ENCODE assay signal across 1 cellular context in the genomic region with DNA sequence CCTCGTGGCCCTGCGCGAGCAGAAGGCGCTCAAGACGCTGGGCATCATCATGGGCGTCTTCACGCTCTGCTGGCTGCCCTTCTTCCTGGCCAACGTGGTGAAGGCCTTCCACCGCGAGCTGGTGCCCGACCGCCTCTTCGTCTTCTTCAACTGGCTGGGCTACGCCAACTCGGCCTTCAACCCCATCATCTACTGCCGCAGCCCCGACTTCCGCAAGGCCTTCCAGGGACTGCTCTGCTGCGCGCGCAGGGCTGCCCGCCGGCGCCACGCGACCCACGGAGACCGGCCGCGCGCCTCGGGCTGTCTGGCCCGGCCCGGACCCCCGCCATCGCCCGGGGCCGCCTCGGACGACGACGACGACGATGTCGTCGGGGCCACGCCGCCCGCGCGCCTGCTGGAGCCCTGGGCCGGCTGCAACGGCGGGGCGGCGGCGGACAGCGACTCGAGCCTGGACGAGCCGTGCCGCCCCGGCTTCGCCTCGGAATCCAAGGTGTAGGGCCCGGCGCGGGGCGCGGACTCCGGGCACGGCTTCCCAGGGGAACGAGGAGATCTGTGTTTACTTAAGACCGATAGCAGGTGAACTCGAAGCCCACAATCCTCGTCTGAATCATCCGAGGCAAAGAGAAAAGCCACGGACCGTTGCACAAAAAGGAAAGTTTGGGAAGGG.
TF ChIP-seq lines count a peak whose summit lies in the region.

No MANE protein-coding gene starts in this region.

TF ChIP-seq in WTC11, 78 proteins besides CTCF, POLR2A, EP300 and RAD21 (continued from another document):
- TF ChIP-seq HMGA2 (CRISPR knock-in tag; IDR thresholded peaks at IDR 0.05) = no peak
- no peak for TF ChIP-seq ESRRA (CRISPR knock-in tag; IDR thresholded peaks at IDR 0.05; ENCODE audit: borderline replicate concordance)
- TF ChIP-seq IRF2 (CRISPR knock-in tag; IDR thresholded peaks at IDR 0.05; ENCODE audit: borderline replicate concordance, low read depth) = no peak
- TF ChIP-seq ZNF396 (CRISPR knock-in tag; IDR thresholded peaks at IDR 0.05; ENCODE audit: borderline replicate concordance) = no peak
- TF ChIP-seq ZNF219 (CRISPR knock-in tag; IDR thresholded peaks at IDR 0.05; ENCODE audit: borderline replicate concordance) = peak; percentile 58; the same call in 1 of the 2 replicates
- TF ChIP-seq GABPB1 (CRISPR knock-in tag; IDR thresholded peaks at IDR 0.05) = no peak
- TF ChIP-seq, protein P1, sequence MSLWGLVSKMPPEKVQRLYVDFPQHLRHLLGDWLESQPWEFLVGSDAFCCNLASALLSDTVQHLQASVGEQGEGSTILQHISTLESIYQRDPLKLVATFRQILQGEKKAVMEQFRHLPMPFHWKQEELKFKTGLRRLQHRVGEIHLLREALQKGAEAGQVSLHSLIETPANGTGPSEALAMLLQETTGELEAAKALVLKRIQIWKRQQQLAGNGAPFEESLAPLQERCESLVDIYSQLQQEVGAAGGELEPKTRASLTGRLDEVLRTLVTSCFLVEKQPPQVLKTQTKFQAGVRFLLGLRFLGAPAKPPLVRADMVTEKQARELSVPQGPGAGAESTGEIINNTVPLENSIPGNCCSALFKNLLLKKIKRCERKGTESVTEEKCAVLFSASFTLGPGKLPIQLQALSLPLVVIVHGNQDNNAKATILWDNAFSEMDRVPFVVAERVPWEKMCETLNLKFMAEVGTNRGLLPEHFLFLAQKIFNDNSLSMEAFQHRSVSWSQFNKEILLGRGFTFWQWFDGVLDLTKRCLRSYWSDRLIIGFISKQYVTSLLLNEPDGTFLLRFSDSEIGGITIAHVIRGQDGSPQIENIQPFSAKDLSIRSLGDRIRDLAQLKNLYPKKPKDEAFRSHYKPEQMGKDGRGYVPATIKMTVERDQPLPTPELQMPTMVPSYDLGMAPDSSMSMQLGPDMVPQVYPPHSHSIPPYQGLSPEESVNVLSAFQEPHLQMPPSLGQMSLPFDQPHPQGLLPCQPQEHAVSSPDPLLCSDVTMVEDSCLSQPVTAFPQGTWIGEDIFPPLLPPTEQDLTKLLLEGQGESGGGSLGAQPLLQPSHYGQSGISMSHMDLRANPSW (CRISPR knock-in tag; conservative IDR thresholded peaks at IDR 0.05; ENCODE audit: low read depth) = no peak
- TF ChIP-seq ZBTB21 (CRISPR knock-in tag; IDR thresholded peaks at IDR 0.05; ENCODE audit: borderline replicate concordance) = no peak
- no peak for TF ChIP-seq EMX1 (CRISPR knock-in tag; IDR thresholded peaks at IDR 0.05)
- TF ChIP-seq, protein P2, sequence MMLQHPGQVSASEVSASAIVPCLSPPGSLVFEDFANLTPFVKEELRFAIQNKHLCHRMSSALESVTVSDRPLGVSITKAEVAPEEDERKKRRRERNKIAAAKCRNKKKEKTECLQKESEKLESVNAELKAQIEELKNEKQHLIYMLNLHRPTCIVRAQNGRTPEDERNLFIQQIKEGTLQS (CRISPR knock-in tag; conservative IDR thresholded peaks at IDR 0.05) = no peak
- TF ChIP-seq ZNF138 (CRISPR knock-in tag; conservative IDR thresholded peaks at IDR 0.05) = no peak
- TF ChIP-seq OVOL2 (CRISPR knock-in tag; IDR thresholded peaks at IDR 0.05; ENCODE audit: borderline replicate concordance) = no peak
- no peak for TF ChIP-seq NR1H2 (CRISPR knock-in tag; IDR thresholded peaks at IDR 0.05)
